ENCODE assay signal across 10 cellular contexts in genomic region chr18:11387880-11388279, GRCh38.
DNase-seq lines count a peak whose midpoint lies in the region; ATAC-seq and TF ChIP-seq lines count a peak whose summit lies in the region.
"Had no signal": no experiment of that assay in that cellular context is flagged by ENCODE, and none has a peak within 500 bp of the region (broad histone marks: within the 10 kb centered on the region; RNA-seq: fewer than 3 reads in every experiment).

No MANE protein-coding gene starts in this region.

- in situ Hi-C loops in brain microvascular endothelial cell (cut with HindIII; ENCODE audit: low pct_ligation_motif_present, low sequenced_read_pairs): no loop called here

- no peaks in the 10 kb centered on the region for H3K36me3 ChIP-seq in brain microvascular endothelial cell (replicated peaks)
- H3K36me3 ChIP-seq: BLaER1 had no signal

- ATAC-seq in GM18909 (IDR thresholded peaks at IDR 0.05; ENCODE audit: poor library complexity, unreplicated experiment) (no peak), GM19455 (IDR thresholded peaks at IDR 0.05; ENCODE audit: unreplicated experiment) (no peak), GM19023 (IDR thresholded peaks at IDR 0.05; ENCODE audit: unreplicated experiment) (no peak)
- ATAC-seq: mucosa of descending colon had no signal

- no peak overlapping the region for H3K27ac ChIP-seq in brain microvascular endothelial cell
- H3K27ac ChIP-seq: BLaER1 had no signal

- H3K27me3 ChIP-seq in brain microvascular endothelial cell (replicated peaks): no peaks in the 10 kb centered on the region
- H3K27me3 ChIP-seq: BLaER1 had no signal

- no peak overlapping the region for H3K4me3 ChIP-seq in brain microvascular endothelial cell (ENCODE audit: low read depth, low read length)
- H3K4me3 ChIP-seq: BLaER1, mucosa of descending colon had no signal

- peak; percentile 1 for DNase-seq in NCI-H2227 (lab: John Stamatoyannopoulos, UW; ENCODE audit: unreplicated experiment)
- no peak for DNase-seq in NCI-H2227 treated with DMSO at 0.1 percent for 48 hours (lab: John Stamatoyannopoulos, UW)
- peak; percentile 32 to 36 for DNase-seq in Kasumi-1 (lab: John Stamatoyannopoulos, UW)
- DNase-seq in brain microvascular endothelial cell: peak; percentile 77
- peak; percentile 16 for DNase-seq in midbrain (lab: John Stamatoyannopoulos, UW)

- TF ChIP-seq CTCF in brain microvascular endothelial cell (IDR thresholded peaks at IDR 0.05; ENCODE audit: low read depth, low read length, missing control alignments): peak; percentile 72
